Comparison of ENCODE assay signal across 19 cellular contexts in genomic region chr2:217262916-217263315, GRCh38.
"Had no signal": no experiment of that assay in that cellular context is flagged by ENCODE, and none has a peak within 500 bp of the region (broad histone marks: within the 10 kb centered on the region; RNA-seq: fewer than 3 reads in every experiment).

No MANE protein-coding gene starts in this region.

- ATAC-seq: activated CD8-positive, alpha-beta memory T cell treated with anti-CD3 and anti-CD28 coated beads, Interleukin-2, amount 10 ng/mL, durations not matched to agents 7 days and 5 days; esophagus mucosa; natural killer cell; stimulated activated naive B cell treated with anti-CD40 and anti-IgM and Interleukin-4, amounts not matched to agents 10 μg/mL and 1 μg/mL and 100 μg/mL, for 72 hours had no signal

- H3K4me3 ChIP-seq: tibial nerve had no signal

- H3K9me3 Mint-ChIP-seq: natural killer cell had no signal

- H3K27ac ChIP-seq: neutrophil, parathyroid adenoma, tibial nerve had no signal

- H3K27ac Mint-ChIP-seq: activated CD4-positive, alpha-beta memory T cell treated with anti-CD3 and anti-CD28 coated beads, Interleukin-2, amount 10 ng/mL, durations not matched to agents 7 days and 5 days; activated CD8-positive, alpha-beta memory T cell treated with anti-CD3 and anti-CD28 coated beads, Interleukin-2, amount 10 ng/mL, durations not matched to agents 7 days and 5 days; activated naive CD8-positive, alpha-beta T cell treated with anti-CD3 and anti-CD28 coated beads, Interleukin-2, amount 10 ng/mL, durations not matched to agents 7 days and 5 days; activated T-helper 2 cell treated with anti-CD3 and anti-CD28 coated beads, Interferon-gamma antibody, Interleukin-2, Interleukin-4, amounts not matched to agents 10 μg/mL and 5 μg/mL and 100 μg/mL, durations not matched to agents 14 hours and 24 hours and 36 hours; immature natural killer cell; natural killer cell; stimulated activated naive B cell treated with anti-CD40 and anti-IgM and Interleukin-4, amounts not matched to agents 10 μg/mL and 1 μg/mL and 100 μg/mL, for 72 hours had no signal

- H3K79me2 ChIP-seq: parathyroid adenoma had no signal

- H3K4me1 ChIP-seq: parathyroid adenoma, tibial nerve had no signal

- H3K9me3 ChIP-seq: neutrophil had no signal

- H3K27me3 ChIP-seq: neutrophil, tibial nerve had no signal

- H3K4me1 Mint-ChIP-seq: activated CD4-positive, alpha-beta memory T cell treated with anti-CD3 and anti-CD28 coated beads, Interleukin-2, amount 10 ng/mL, durations not matched to agents 7 days and 5 days; activated CD8-positive, alpha-beta memory T cell treated with anti-CD3 and anti-CD28 coated beads, Interleukin-2, amount 10 ng/mL, durations not matched to agents 7 days and 5 days; activated naive CD8-positive, alpha-beta T cell treated with anti-CD3 and anti-CD28 coated beads, Interleukin-2, amount 10 ng/mL, durations not matched to agents 7 days and 5 days; immature natural killer cell; natural killer cell; stimulated activated naive B cell treated with anti-CD40 and anti-IgM and Interleukin-4, amounts not matched to agents 10 μg/mL and 1 μg/mL and 100 μg/mL, for 72 hours had no signal

- H3K36me3 Mint-ChIP-seq: activated CD8-positive, alpha-beta memory T cell treated with anti-CD3 and anti-CD28 coated beads, Interleukin-2, amount 10 ng/mL, durations not matched to agents 7 days and 5 days; immature natural killer cell; natural killer cell; stimulated activated naive B cell treated with anti-CD40 and anti-IgM and Interleukin-4, amounts not matched to agents 10 μg/mL and 1 μg/mL and 100 μg/mL, for 72 hours had no signal

- H3K36me3 ChIP-seq: neutrophil, tibial nerve had no signal

- H3K9ac ChIP-seq: parathyroid adenoma had no signal

- H3K4me3 Mint-ChIP-seq: activated CD4-positive, alpha-beta memory T cell treated with anti-CD3 and anti-CD28 coated beads, Interleukin-2, amount 10 ng/mL, durations not matched to agents 7 days and 5 days; activated CD8-positive, alpha-beta memory T cell treated with anti-CD3 and anti-CD28 coated beads, Interleukin-2, amount 10 ng/mL, durations not matched to agents 7 days and 5 days; activated naive CD8-positive, alpha-beta T cell treated with anti-CD3 and anti-CD28 coated beads, Interleukin-2, amount 10 ng/mL, durations not matched to agents 7 days and 5 days; immature natural killer cell; natural killer cell; stimulated activated naive B cell treated with anti-CD40 and anti-IgM and Interleukin-4, amounts not matched to agents 10 μg/mL and 1 μg/mL and 100 μg/mL, for 72 hours had no signal

- DNase-seq: activated CD4-positive, alpha-beta memory T cell treated with anti-CD3 and anti-CD28 coated beads, Interleukin-2, amount 10 ng/mL, durations not matched to agents 7 days and 5 days; activated CD4-positive, alpha-beta T cell treated with anti-CD3 and anti-CD28 coated beads for 48 hours; activated CD4-positive, CD25-positive, alpha-beta regulatory T cell; activated CD8-positive, alpha-beta memory T cell treated with anti-CD3 and anti-CD28 coated beads, Interleukin-2, amount 10 ng/mL, durations not matched to agents 7 days and 5 days; activated naive CD4-positive, alpha-beta T cell treated with Interleukin-2 at 50 U/mL for 16 hours; activated naive CD8-positive, alpha-beta T cell treated with anti-CD3 and anti-CD28 coated beads, Interleukin-2, amount 10 ng/mL, durations not matched to agents 7 days and 5 days; cerebellar nuclear complex; effector CD8-positive, alpha-beta T cell; immature natural killer cell; kidney glomerular epithelial cell; mesendoderm; natural killer cell; stimulated activated naive B cell treated with anti-CD40 and anti-IgM and Interleukin-4, amounts not matched to agents 10 μg/mL and 1 μg/mL and 100 μg/mL, for 72 hours; T1000 had no signal

- H2AFZ ChIP-seq: parathyroid adenoma had no signal
